Comparison of ENCODE assay signal across 8 cellular contexts in the genomic region with DNA sequence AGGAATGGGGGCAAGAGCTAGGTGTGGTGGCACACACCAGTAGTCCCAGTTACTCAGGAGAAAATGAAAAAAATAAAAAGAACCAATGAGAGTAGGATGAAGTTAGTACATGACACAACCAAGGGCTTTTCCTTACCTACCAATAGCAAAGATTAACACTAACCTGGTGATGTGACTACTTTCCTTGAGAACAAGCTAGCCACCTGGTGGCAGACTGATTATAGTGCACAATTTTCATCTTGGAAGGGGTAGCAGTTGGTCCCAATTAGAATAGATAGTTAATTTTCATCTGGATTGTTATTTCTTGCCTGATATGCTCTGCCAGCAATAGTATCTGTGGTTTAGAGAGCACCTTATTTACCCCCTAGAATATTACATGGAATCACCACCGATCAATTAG.
DNase-seq lines count a peak whose midpoint lies in the region; ATAC-seq and TF ChIP-seq lines count a peak whose summit lies in the region.

No MANE protein-coding gene starts in this region.

- no peaks in the 10 kb centered on the region for H3F3A ChIP-seq in OCI-LY1 (ENCODE audit: insufficient read depth, low read length)

- no peaks in the 10 kb centered on the region for H3K9me3 ChIP-seq in OCI-LY1 (ENCODE audit: low read length)
- H3K9me3 ChIP-seq in psoas muscle: no peaks in the 10 kb centered on the region

- no peak overlapping the region for H3K4me2 ChIP-seq in OCI-LY1 (ENCODE audit: low read length)

- WGBS in psoas muscle, 3 donors: 78 to 96% (median 82%) methylated on average over 1 of the region's 1 CpG

- no peak overlapping the region for H3K9ac ChIP-seq in OCI-LY1 (ENCODE audit: low read length)

- H3K36me3 ChIP-seq in OCI-LY1 (ENCODE audit: insufficient read depth, low read length) (no peaks in the 10 kb centered on the region), psoas muscle (ENCODE audit: insufficient read depth in 1 of 2, low read depth in 1 of 2) (no peaks in the 10 kb centered on the region)

- H3K4me1 ChIP-seq in OCI-LY1 (ENCODE audit: insufficient read depth, low read length, severe bottlenecking) (no peaks in the 10 kb centered on the region), psoas muscle (no peaks in the 10 kb centered on the region)

- no peak overlapping the region for H2AFZ ChIP-seq in OCI-LY1 (ENCODE audit: low read length)

- intact Hi-C loops in psoas muscle (cut with DNase I): no loop called here

- no peaks in the 10 kb centered on the region for H4K20me1 ChIP-seq in OCI-LY1 (ENCODE audit: insufficient read depth, low read length)

- H3K27me3 ChIP-seq in OCI-LY1 (ENCODE audit: insufficient read depth, low read length) (no peaks in the 10 kb centered on the region), psoas muscle (ENCODE audit: insufficient read depth in 3 of 3, low read length in 2 of 3) (no peaks in the 10 kb centered on the region)

- no peaks in the 10 kb centered on the region for H3K9me2 ChIP-seq in OCI-LY1 (ENCODE audit: low read depth, low read length)

- TF ChIP-seq CTCF in HFF-Myc (IDR thresholded peaks at IDR 0.05; ENCODE audit: low read depth, low read length, missing control alignments) (peak; percentile 17), OCI-LY1 (IDR thresholded peaks at IDR 0.05; ENCODE audit: low read length) (peak; percentile 58), psoas muscle (IDR thresholded peaks at IDR 0.05) (no peak)

- DNase-seq in EH (ENCODE audit: low read depth): peak; percentile 2
- DNase-seq in HFF-Myc (ENCODE audit: extremely low read depth, low read depth): no peak
- peak; percentile 20 for DNase-seq in iPS-NIHi11 (ENCODE audit: low spot score)
- DNase-seq in activated CD4-positive, alpha-beta T cell treated with anti-CD3 and anti-CD28 coated beads, Interleukin-2, amount 50 U/mL, for 4 hours: no peak
- no peak for DNase-seq in central memory CD4-positive, alpha-beta T cell
- DNase-seq in NCI-H2029 treated with DMSO at 0.1 percent for 48 hours (lab: John Stamatoyannopoulos, UW): no peak
- no peak for DNase-seq in psoas muscle

- ATAC-seq in psoas muscle: no peak

- H3K4me3 ChIP-seq in HFF-Myc (replicated peaks; ENCODE audit: low read depth, low read length) (no peak overlapping the region), OCI-LY1 (ENCODE audit: low read depth, low read length, poor library complexity, severe bottlenecking) (no peak overlapping the region), psoas muscle (no peak overlapping the region)

- H3K79me2 ChIP-seq in OCI-LY1 (ENCODE audit: insufficient read depth, low read length): no peaks in the 10 kb centered on the region

- H3K27ac ChIP-seq in OCI-LY1 (ENCODE audit: low read depth, low read length, poor library complexity, severe bottlenecking) (no peak overlapping the region), psoas muscle (no peak overlapping the region)

Comparison
In these comparisons a context has a peak if more than half of its experiments do, and no peak if none do; other contexts are left out.
1. DNase-seq: peak in EH (single experiment) and iPS-NIHi11 (single experiment); none in HFF-Myc (single experiment), activated CD4-positive, alpha-beta T cell treated with anti-CD3 and anti-CD28 coated beads, Interleukin-2, amount 50 U/mL, for 4 hours (0 of 2), central memory CD4-positive, alpha-beta T cell (single experiment), NCI-H2029 treated with DMSO at 0.1 percent for 48 hours (single experiment) and psoas muscle (0 of 2).